Comparison of ENCODE assay signal across 18 cellular contexts in genomic region chr10:18829259-18829658, GRCh38.
"Had no signal": no experiment of that assay in that cellular context is flagged by ENCODE, and none has a peak within 500 bp of the region (broad histone marks: within the 10 kb centered on the region; RNA-seq: fewer than 3 reads in every experiment).

No MANE protein-coding gene starts in this region.

- H3K27ac ChIP-seq: dorsolateral prefrontal cortex, neutrophil, pancreas, stomach, thyroid gland, vagina had no signal

- H3K4me1 ChIP-seq: pancreas, stomach, thyroid gland, vagina had no signal

- DNase-seq: dorsolateral prefrontal cortex; effector CD4-positive, alpha-beta T cell; left ventricle myocardium superior; natural killer cell; pancreas; stimulated activated CD4-positive, alpha-beta T cell treated with anti-CD3 and anti-CD28 coated beads, Interleukin-12 subunit alpha, Interleukin-12 subunit beta, amount 100 ng/mL, for 4 hours; stimulated activated CD4-positive, alpha-beta T cell treated with anti-CD3 and anti-CD28 coated beads, Interleukin-1b, Interleukin-23, amount 100 ng/mL, for 48 hours; stimulated activated CD4-positive, alpha-beta T cell treated with anti-CD3 and anti-CD28 coated beads, Interleukin-4, amount 100 ng/mL, for 24 hours; stimulated activated naive CD4-positive, alpha-beta T cell treated with Interleukin-2 at 50 U/mL for 16 hours; stomach; thyroid gland; trophoblast cell had no signal

- H3K4me3 ChIP-seq: dorsolateral prefrontal cortex, lung, pancreas, smooth muscle cell, stomach, thyroid gland, vagina had no signal

- H3K9me3 ChIP-seq: neutrophil, pancreas, thyroid gland, vagina had no signal

- H3K27me3 ChIP-seq: neutrophil, stomach, thyroid gland, vagina had no signal

- H3K36me3 ChIP-seq: neutrophil, pancreas, stomach, thyroid gland, vagina had no signal

- H3K4me2 ChIP-seq: smooth muscle cell had no signal

- ATAC-seq: left ventricle myocardium superior; natural killer cell; pancreas; sciatic nerve; stimulated activated effector memory CD8-positive, alpha-beta T cell treated with anti-CD3 and anti-CD28 coated beads, Interleukin-12 subunit alpha, Interleukin-12 subunit beta, amount 100 ng/mL, for 72 hours had no signal
